8 cellular contexts compared by ENCODE assay signal in the genomic region with DNA sequence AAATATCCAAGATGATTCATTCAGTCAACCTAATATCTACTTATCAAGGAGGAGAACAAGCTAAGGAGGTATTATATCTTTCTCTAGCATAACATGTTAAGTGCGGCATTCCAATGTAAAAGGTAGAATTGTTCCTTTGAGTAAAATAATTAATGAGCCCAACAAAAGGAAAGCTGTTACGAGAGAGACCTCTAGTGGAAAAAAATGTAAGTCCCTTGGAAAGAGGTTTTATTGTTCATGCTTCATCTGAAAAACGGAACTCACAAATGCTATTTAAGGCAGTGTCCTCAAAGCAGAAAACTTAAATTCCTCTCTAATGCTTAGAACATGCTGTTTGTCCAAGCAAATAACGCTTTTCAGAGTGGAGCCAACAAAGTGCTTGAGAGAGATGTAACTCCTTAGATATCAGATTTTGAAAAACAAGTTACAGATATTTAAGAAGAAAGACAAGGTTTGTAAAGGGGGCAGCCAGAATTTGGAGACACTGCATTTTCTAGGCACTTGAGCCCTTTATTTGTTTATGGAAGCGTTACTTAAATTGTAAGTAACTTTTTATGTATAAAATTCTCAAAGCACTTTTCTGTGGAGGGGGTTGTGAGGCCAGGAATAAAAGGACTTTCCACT.
A peak's percentile ranks its signal among the peaks of the same experiment; 100 is the strongest.
DNase-seq lines count a peak whose midpoint lies in the region; ATAC-seq, FAIRE-seq and TF ChIP-seq lines count a peak whose summit lies in the region.

No MANE protein-coding gene starts in this region.

- H3K36me3 ChIP-seq in gastrocnemius medialis, result no peaks in the 10 kb centered on the region

- no peaks in the 10 kb centered on the region for H3K9me3 ChIP-seq in gastrocnemius medialis

- no peaks in the 10 kb centered on the region for H3K4me1 Mint-ChIP-seq in activated T-cell treated with anti-CD3 and anti-CD28 coated beads, Interleukin-2, amount 50 U/mL, for 72 hours (ENCODE audit: low read depth)

- no peak overlapping the region for H3K27ac Mint-ChIP-seq in activated T-cell treated with anti-CD3 and anti-CD28 coated beads, Interleukin-2, amount 50 U/mL, for 72 hours

- no peaks in the 10 kb centered on the region for H3K36me3 Mint-ChIP-seq in activated T-cell treated with anti-CD3 and anti-CD28 coated beads, Interleukin-2, amount 50 U/mL, for 72 hours (ENCODE audit: insufficient read depth in 2 of 2)

- ATAC-seq in gastrocnemius medialis, result no peak
- no peak for ATAC-seq in activated T-cell treated with anti-CD3 and anti-CD28 coated beads, Interleukin-2, amount 50 U/mL, for 72 hours (replicated peaks in 1 of 2)
- no peak for ATAC-seq in HG02763 (IDR thresholded peaks at IDR 0.05; ENCODE audit: unreplicated experiment)

- peak; percentile 75 for FAIRE-seq in GM18507 (lab: Jason Lieb, UNC)

- intact Hi-C loops in gastrocnemius medialis (cut with DNase I; ENCODE audit: low total_unique reads), result loop anchor here (10.0 kb wide), 1 partner anchor 1886 kb away; no protein-coding TSS in a partner anchor

- in situ Hi-C loops in gastrocnemius medialis (cut with MboI; ENCODE audit: low sequenced_read_pairs in 4 of 4), result no loop called here

- TF ChIP-seq POLR2A in gastrocnemius medialis (IDR thresholded peaks at IDR 0.05), result no peak

- H3K4me3 Mint-ChIP-seq in activated T-cell treated with anti-CD3 and anti-CD28 coated beads, Interleukin-2, amount 50 U/mL, for 72 hours, result no peak overlapping the region

- H3K27me3 Mint-ChIP-seq in activated T-cell treated with anti-CD3 and anti-CD28 coated beads, Interleukin-2, amount 50 U/mL, for 72 hours (ENCODE audit: low read depth), result peaks cover 8% of the 10 kb centered on the region

- no peaks in the 10 kb centered on the region for H3K9me3 Mint-ChIP-seq in activated T-cell treated with anti-CD3 and anti-CD28 coated beads, Interleukin-2, amount 50 U/mL, for 72 hours

- H3K4me3 ChIP-seq in Jurkat, Clone E6-1 (ENCODE audit: low read length), result no peak overlapping the region
- H3K4me3 ChIP-seq in fibroblast of pulmonary artery (replicated peaks; ENCODE audit: low read depth, low read length), result no peak overlapping the region
- peak overlapping the region in 2 of 4 donors; percentile 11 to 19 for H3K4me3 ChIP-seq in gastrocnemius medialis

- H3K27ac ChIP-seq in gastrocnemius medialis, result no peak overlapping the region

- no peaks in the 10 kb centered on the region for H3K27me3 ChIP-seq in gastrocnemius medialis

- peak; percentile 75 to 80 for DNase-seq in AML-193 (lab: John Stamatoyannopoulos, UW)
- DNase-seq in GM18507 (ENCODE audit: extremely low spot score, insufficient read length, low read depth), result no peak
- peak; percentile 21 for DNase-seq in Jurkat, Clone E6-1 (ENCODE audit: low read depth, low spot score)
- DNase-seq in RKO (ENCODE audit: low spot score), result peak; percentile 79
- peak; percentile 54 for DNase-seq in fibroblast of pulmonary artery (ENCODE audit: low read depth)
- no peak for DNase-seq in gastrocnemius medialis
- no peak for DNase-seq in activated T-cell treated with anti-CD3 and anti-CD28 coated beads, Interleukin-2, amount 50 U/mL, for 72 hours

- TF ChIP-seq CTCF in fibroblast of pulmonary artery (IDR thresholded peaks at IDR 0.05; ENCODE audit: low read length, missing control alignments), result peak; percentile 70
- peak in 3 of 5 experiments; percentile 19 to 38 (median 22) for TF ChIP-seq CTCF in gastrocnemius medialis (IDR thresholded peaks at IDR 0.05 in 4 of 5, conservative IDR thresholded peaks at IDR 0.05 in 1 of 5)

- H3K4me1 ChIP-seq in gastrocnemius medialis, result peaks cover 0 to 6% of the 10 kb centered on the region in 2 donors

Comparison
In these comparisons a context has a peak if more than half of its experiments do, and no peak if none do; other contexts are left out.
1. DNase-seq: peak in AML-193 (2 of 2), Jurkat, Clone E6-1 (single experiment), RKO (single experiment) and fibroblast of pulmonary artery (single experiment); none in GM18507 (single experiment), gastrocnemius medialis (0 of 2) and activated T-cell treated with anti-CD3 and anti-CD28 coated beads, Interleukin-2, amount 50 U/mL, for 72 hours (0 of 2).